Comparison of ENCODE assay signal across 9 cellular contexts in genomic region chr1:182149411-182149965, GRCh38.
A peak's percentile ranks its signal among the peaks of the same experiment; 100 is the strongest.
DNase-seq lines count a peak whose midpoint lies in the region; ATAC-seq and TF ChIP-seq lines count a peak whose summit lies in the region.
"Had no signal": no experiment of that assay in that cellular context is flagged by ENCODE, and none has a peak within 500 bp of the region (broad histone marks: within the 10 kb centered on the region; RNA-seq: fewer than 3 reads in every experiment).

No MANE protein-coding gene starts in this region.

- CTCF ChIA-PET in activated CD4-positive, alpha-beta T cell treated with anti-CD3 and anti-CD28 coated beads, Interleukin-2, amount 10 ng/mL, durations not matched to agents 7 days and 5 days (lab: Charles Lee), result interaction anchor here (0.7 to 2.3 kb wide), 8 partner anchors 10 to 269 kb away, joined by 3 to 15 read pairs (median 3); partner anchors contain the start of gene GLUL
- CTCF ChIA-PET in activated CD4-positive, alpha-beta memory T cell treated with anti-CD3 and anti-CD28 coated beads, Interleukin-2, amount 10 ng/mL, durations not matched to agents 7 days and 5 days (lab: Charles Lee), result interaction anchor here (0.8 to 1.0 kb wide), 3 partner anchors 15 to 69 kb away, joined by 3 to 4 read pairs (median 3); no protein-coding TSS in a partner anchor
- CTCF ChIA-PET in A673 (lab: Charles Lee), result no interaction called here

- H3K36me3 ChIP-seq in A673 (ENCODE audit: insufficient read depth, low read length, poor library complexity, severe bottlenecking), result no peaks in the 10 kb centered on the region

- no peaks in the 10 kb centered on the region for H3K9me3 ChIP-seq in right cardiac atrium (ENCODE audit: control insufficient read depth, low read length)
- H3K9me3 ChIP-seq in A673 (ENCODE audit: low read depth, low read length, poor library complexity, severe bottlenecking), result no peaks in the 10 kb centered on the region

- peak; percentile 40 for DNase-seq in activated CD4-positive, alpha-beta T cell treated with anti-CD3 and anti-CD28 coated beads, Interleukin-2, amount 10 ng/mL, durations not matched to agents 7 days and 5 days
- DNase-seq in activated CD4-positive, alpha-beta T cell treated with anti-CD3 and anti-CD28 coated beads for 4 hours, result no peak
- DNase-seq in activated CD4-positive, alpha-beta memory T cell treated with anti-CD3 and anti-CD28 coated beads, Interleukin-2, amount 10 ng/mL, durations not matched to agents 7 days and 5 days, result peak; percentile 56
- DNase-seq in right cardiac atrium (peak in 2 of 3 donors; percentile 29 to 56), A673 (ENCODE audit: low spot score) (no peak), amniotic stem cell (lab: John Stamatoyannopoulos, UW) (no peak)

- POLR2A ChIA-PET in activated CD4-positive, alpha-beta T cell treated with anti-CD3 and anti-CD28 coated beads, Interleukin-2, amount 10 ng/mL, durations not matched to agents 7 days and 5 days (lab: Charles Lee), result no interaction called here
- POLR2A ChIA-PET in activated CD4-positive, alpha-beta memory T cell treated with anti-CD3 and anti-CD28 coated beads, Interleukin-2, amount 10 ng/mL, durations not matched to agents 7 days and 5 days (lab: Charles Lee), result interaction anchor here (1.1 to 2.0 kb wide), 2 partner anchors 240 to 243 kb away, joined by 3 to 6 read pairs; partner anchors contain the start of gene GLUL
- POLR2A ChIA-PET in A673 (lab: Charles Lee; ENCODE audit: low non-redundant PET), result no interaction called here

- no peak for TF ChIP-seq CTCF in A673 (conservative IDR thresholded peaks at IDR 0.05; ENCODE audit: low read depth, low read length)

- no peaks in the 10 kb centered on the region for H3K27me3 Mint-ChIP-seq in activated CD4-positive, alpha-beta T cell treated with anti-CD3 and anti-CD28 coated beads, Interleukin-2, amount 10 ng/mL, durations not matched to agents 7 days and 5 days
- H3K27me3 Mint-ChIP-seq in activated CD4-positive, alpha-beta memory T cell treated with anti-CD3 and anti-CD28 coated beads, Interleukin-2, amount 10 ng/mL, durations not matched to agents 7 days and 5 days, result no peaks in the 10 kb centered on the region

- no peaks in the 10 kb centered on the region for H3K36me3 Mint-ChIP-seq in activated CD4-positive, alpha-beta T cell treated with anti-CD3 and anti-CD28 coated beads, Interleukin-2, amount 10 ng/mL, durations not matched to agents 7 days and 5 days (ENCODE audit: low read depth)
- H3K36me3 Mint-ChIP-seq in activated CD4-positive, alpha-beta memory T cell treated with anti-CD3 and anti-CD28 coated beads, Interleukin-2, amount 10 ng/mL, durations not matched to agents 7 days and 5 days (ENCODE audit: low read depth), result no peaks in the 10 kb centered on the region
- H3K36me3 Mint-ChIP-seq: memory B cell had no signal

- H3K4me1 ChIP-seq in right cardiac atrium (ENCODE audit: control insufficient read depth, insufficient read depth, low read length) (peaks cover 4% of the 10 kb centered on the region), A673 (ENCODE audit: insufficient read depth, low read length, poor library complexity, severe bottlenecking) (no peaks in the 10 kb centered on the region)

- no peak overlapping the region for H3K4me3 ChIP-seq in right cardiac atrium (ENCODE audit: low read length)
- H3K4me3 ChIP-seq in A673 (ENCODE audit: low read depth, low read length, poor library complexity, severe bottlenecking), result no peak overlapping the region

- H3K4me1 Mint-ChIP-seq in activated CD4-positive, alpha-beta T cell treated with anti-CD3 and anti-CD28 coated beads, Interleukin-2, amount 10 ng/mL, durations not matched to agents 7 days and 5 days, result peaks cover 41% of the 10 kb centered on the region
- H3K4me1 Mint-ChIP-seq in activated CD4-positive, alpha-beta memory T cell treated with anti-CD3 and anti-CD28 coated beads, Interleukin-2, amount 10 ng/mL, durations not matched to agents 7 days and 5 days, result peaks cover 42% of the 10 kb centered on the region

- H3K27ac Mint-ChIP-seq in activated CD4-positive, alpha-beta T cell treated with anti-CD3 and anti-CD28 coated beads, Interleukin-2, amount 10 ng/mL, durations not matched to agents 7 days and 5 days, result peak overlapping the region; percentile 76
- peak overlapping the region; percentile 54 for H3K27ac Mint-ChIP-seq in activated CD4-positive, alpha-beta memory T cell treated with anti-CD3 and anti-CD28 coated beads, Interleukin-2, amount 10 ng/mL, durations not matched to agents 7 days and 5 days
- H3K27ac Mint-ChIP-seq: memory B cell had no signal

- no peak overlapping the region for H3K4me3 Mint-ChIP-seq in activated CD4-positive, alpha-beta T cell treated with anti-CD3 and anti-CD28 coated beads, Interleukin-2, amount 10 ng/mL, durations not matched to agents 7 days and 5 days
- H3K4me3 Mint-ChIP-seq in activated CD4-positive, alpha-beta memory T cell treated with anti-CD3 and anti-CD28 coated beads, Interleukin-2, amount 10 ng/mL, durations not matched to agents 7 days and 5 days, result no peak overlapping the region
- H3K4me3 Mint-ChIP-seq: memory B cell had no signal

- peak; percentile 50 to 64 for ATAC-seq in right cardiac atrium
- ATAC-seq in GM18520 (IDR thresholded peaks at IDR 0.05; ENCODE audit: unreplicated experiment), result no peak

- H3K27me3 ChIP-seq in right cardiac atrium (ENCODE audit: control insufficient read depth, insufficient read depth) (no peaks in the 10 kb centered on the region), A673 (replicated peaks; ENCODE audit: insufficient read depth, low read depth, low read length, poor library complexity) (no peaks in the 10 kb centered on the region)

- intact Hi-C loops in right cardiac atrium (cut with DNase I), result loop anchor here in 2 of 4 donors (10.0 kb wide), 3 partner anchors 45 to 155 kb away; no protein-coding TSS in a partner anchor
- intact Hi-C loops in A673 (cut with micrococcal nuclease; ENCODE audit: unreplicated experiment), result no loop called here

- BruUV-seq in A673 (replicated peaks; lab: Mats Ljungman, UMichigan), result no TSS peak

- H3K9me3 Mint-ChIP-seq in activated CD4-positive, alpha-beta T cell treated with anti-CD3 and anti-CD28 coated beads, Interleukin-2, amount 10 ng/mL, durations not matched to agents 7 days and 5 days, result no peaks in the 10 kb centered on the region
- H3K9me3 Mint-ChIP-seq in activated CD4-positive, alpha-beta memory T cell treated with anti-CD3 and anti-CD28 coated beads, Interleukin-2, amount 10 ng/mL, durations not matched to agents 7 days and 5 days, result no peaks in the 10 kb centered on the region
- H3K9me3 Mint-ChIP-seq: memory B cell had no signal

- peak overlapping the region; percentile 27 for H3K27ac ChIP-seq in right cardiac atrium (ENCODE audit: low read length)
- peak overlapping the region; percentile 5 for H3K27ac ChIP-seq in temporal lobe (ENCODE audit: low read depth, low read length)
- H3K27ac ChIP-seq in A673 (ENCODE audit: low read depth, low read length, poor library complexity, severe bottlenecking), result no peak overlapping the region

- 75% methylated on average over 6 of the region's 6 CpGs for WGBS in right cardiac atrium

Comparison
In these comparisons a context has a peak if more than half of its experiments do, and no peak if none do; other contexts are left out.
1. DNase-seq: peak in activated CD4-positive, alpha-beta T cell treated with anti-CD3 and anti-CD28 coated beads, Interleukin-2, amount 10 ng/mL, durations not matched to agents 7 days and 5 days (single experiment), activated CD4-positive, alpha-beta memory T cell treated with anti-CD3 and anti-CD28 coated beads, Interleukin-2, amount 10 ng/mL, durations not matched to agents 7 days and 5 days (single experiment) and right cardiac atrium (2 of 3); none in activated CD4-positive, alpha-beta T cell treated with anti-CD3 and anti-CD28 coated beads for 4 hours (0 of 2), A673 (single experiment) and amniotic stem cell (single experiment).